ENCODE assay signal across 8 cellular contexts in genomic region chr16:4288148-4288921, GRCh38. TPM values are rescaled to one million over a fixed set of nuclear protein-coding genes. Genes with fewer than 3 reads are reported as not detected.
DNase-seq lines count a peak whose midpoint lies in the region; ATAC-seq and TF ChIP-seq lines count a peak whose summit lies in the region.

No MANE protein-coding gene starts in this region.

- H3K4me3 ChIP-seq in AG10803 (ENCODE audit: low read length) (no peak overlapping the region), HUES6 (ENCODE audit: low read depth, low read length) (0 out of 2 replicates have a peak overlapping the region, but pooled peaks have one; percentile 22), spleen (peak overlapping the region in 1 of 8 donors; percentile 33)

- H3K27ac ChIP-seq in HUES6 (ENCODE audit: low read depth, low read length) (no peak overlapping the region), spleen (no peak overlapping the region)

- H3K9ac ChIP-seq in HUES6 (ENCODE audit: low read length): peak overlapping the region; percentile 14

- peak; percentile 67 for ATAC-seq in GM18868 (IDR thresholded peaks at IDR 0.05; ENCODE audit: unreplicated experiment)
- ATAC-seq in HG03196 (IDR thresholded peaks at IDR 0.05; ENCODE audit: unreplicated experiment): no peak

- TF ChIP-seq CTCF in AG10803 (conservative IDR thresholded peaks at IDR 0.05; ENCODE audit: low read length) (peak; percentile 78), spleen (IDR thresholded peaks at IDR 0.05 in 8 of 11, conservative IDR thresholded peaks at IDR 0.05 in 3 of 11) (peak; percentile 82 to 97 (median 92))

- peaks cover 21% of the 10 kb centered on the region for H3K4me1 ChIP-seq in HUES6 (ENCODE audit: control insufficient read depth, insufficient read depth, low read length)
- H3K4me1 ChIP-seq in spleen: peaks cover 6 to 18% (median 10%) of the 10 kb centered on the region in 6 donors

- intact Hi-C loops in spleen (cut with DNase I; ENCODE audit: low total_unique reads): loop anchor here (5.0 kb wide), 1 partner anchor 44 kb away; no protein-coding TSS in a partner anchor

- WGBS in spleen, 5 donors: 10 to 19% (median 14%) methylated on average over 19 to 22 of the region's 22 CpGs

- H3K27me3 ChIP-seq in HUES6 (ENCODE audit: control insufficient read depth, insufficient read depth, low read length) (no peaks in the 10 kb centered on the region), spleen (replicated peaks in 1 of 7) (peaks cover 0 to 23% (median 0%) of the 10 kb centered on the region in 7 donors)

- no peak for TF ChIP-seq POLR2A in spleen (IDR thresholded peaks at IDR 0.05)

- H3K36me3 ChIP-seq in HUES6 (ENCODE audit: control insufficient read depth, insufficient read depth, low read length): no peaks in the 10 kb centered on the region
- H3K36me3 ChIP-seq in spleen: no peaks in the 10 kb centered on the region

- DNase-seq in AG10803 (ENCODE audit: low read depth) (peak; percentile 46), T-helper 1 cell (peak; percentile 61 to 79 (median 73)), amniotic stem cell (lab: John Stamatoyannopoulos, UW) (peak; percentile 26), hepatic stellate cell (ENCODE audit: low spot score) (peak; percentile 75), spleen (peak; percentile 94)

- no peaks in the 10 kb centered on the region for H3K9me3 ChIP-seq in HUES6 (ENCODE audit: control insufficient read depth, insufficient read depth, low read depth, low read length)
- no peaks in the 10 kb centered on the region for H3K9me3 ChIP-seq in spleen

RNA-seq across cellular contexts. Expression of gene TFAP4, which starts 15.5 kb away (rescaled TPM):
- 10 to 100 TPM in 4 of 7 donors, 1 to 10 TPM in 3; 8.5 to 14.9 (median 11.0) TPM for total RNA-seq in spleen
- polyA plus RNA-seq in spleen: 10 to 100 TPM in 2 of 3 donors, 1 to 10 TPM in 1; 7.6 to 14.2 (median 11.5) TPM

RNA-seq across cellular contexts. Expression of gene GLIS2, which starts 27.5 kb away (rescaled TPM):
- total RNA-seq in spleen: 1 to 10 TPM; 1.8 to 8.4 (median 4.8) TPM
- 1 to 10 TPM in 2 of 3 donors, under 1 TPM in 1; 0.89 to 2.5 (median 2.0) TPM for polyA plus RNA-seq in spleen

RNA-seq across cellular contexts. Expression of gene SRL, which starts 46.5 kb away (rescaled TPM):
- 1 to 10 TPM; 2.1 to 5.8 (median 3.8) TPM for total RNA-seq in spleen
- 1 to 10 TPM in 1 of 3 donors, under 1 TPM in 2; 0.57 to 1.8 (median 0.62) TPM for polyA plus RNA-seq in spleen

Comparison
In these comparisons a context has a peak if more than half of its experiments do, and no peak if none do; other contexts are left out.
1. DNase-seq: peak in every context shown above with its lines; median percentile 94 in spleen; 75 in hepatic stellate cell; 73 in T-helper 1 cell; 46 in AG10803; 26 in amniotic stem cell.